22 cellular contexts compared by ENCODE assay signal in genomic region chr14:97785495-97785894, GRCh38.
"Had no signal": no experiment of that assay in that cellular context is flagged by ENCODE, and none has a peak within 500 bp of the region (broad histone marks: within the 10 kb centered on the region; RNA-seq: fewer than 3 reads in every experiment).

No MANE protein-coding gene starts in this region.

- H3K4me2 ChIP-seq: hepatocyte had no signal

- H3K4me1 Mint-ChIP-seq: endodermal cell, nephron had no signal

- DNase-seq: effector CD4-positive, alpha-beta T cell; endodermal cell; erythroblast; foreskin keratinocyte; kidney; left cardiac atrium; left ventricle myocardium inferior; lower lobe of right lung; mesenchymal stem cell; midbrain; occipital lobe; pancreas; right cardiac atrium; small intestine; stimulated activated CD4-positive, alpha-beta T cell treated with anti-CD3 and anti-CD28 coated beads, Interleukin-12 subunit alpha, Interleukin-12 subunit beta, amount 100 ng/mL, for 4 hours; stomach; substantia nigra; transverse colon had no signal

- H3K4me1 ChIP-seq: foreskin keratinocyte, left ventricle myocardium inferior, lower lobe of right lung, pancreas, stomach, transverse colon had no signal

- H3K27me3 ChIP-seq: foreskin keratinocyte, hepatocyte, pancreas, stomach, transverse colon had no signal

- H3K27me3 Mint-ChIP-seq: progenitor cell of endocrine pancreas had no signal

- H3K27ac ChIP-seq: foreskin keratinocyte, hepatocyte, left ventricle myocardium inferior, lower lobe of right lung, pancreas, stomach, thoracic aorta, transverse colon had no signal

- H3K36me3 ChIP-seq: left ventricle myocardium inferior, lower lobe of right lung, pancreas, stomach, thoracic aorta, transverse colon had no signal

- H2AFZ ChIP-seq: hepatocyte had no signal

- H3K4me3 ChIP-seq: hepatocyte, left ventricle myocardium inferior, lower lobe of right lung, pancreas, stomach, thoracic aorta, transverse colon had no signal

- H3K27ac Mint-ChIP-seq: endodermal cell, nephron, progenitor cell of endocrine pancreas had no signal

- H3K79me2 ChIP-seq: hepatocyte had no signal

- ATAC-seq: foreskin keratinocyte, left cardiac atrium, lower lobe of right lung, pancreas, right cardiac atrium had no signal

- H3K9me3 ChIP-seq: left ventricle myocardium inferior, lower lobe of right lung, pancreas, stomach, thoracic aorta, transverse colon had no signal

- H3K4me3 Mint-ChIP-seq: endodermal cell, nephron had no signal
